ENCODE assay signal across 21 cellular contexts in the genomic region with DNA sequence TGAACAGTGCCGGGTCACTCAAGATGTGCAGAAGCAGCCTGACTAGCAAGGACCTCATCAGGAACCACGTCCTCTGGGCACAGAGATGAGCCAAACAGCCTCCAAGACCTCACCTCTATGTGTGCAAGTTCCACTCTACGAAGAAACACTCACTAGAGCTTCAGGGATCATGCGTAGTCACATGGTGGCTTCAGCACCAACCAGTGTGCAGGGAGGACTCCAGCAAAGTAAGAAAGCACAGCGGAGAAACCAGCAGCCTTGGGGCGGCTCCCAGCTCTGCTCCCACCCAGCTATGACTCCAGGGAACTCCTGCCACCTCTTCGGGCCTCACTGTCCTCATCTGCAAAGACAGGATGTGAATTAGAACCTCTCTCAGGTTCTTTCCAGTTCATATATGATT. TPM values are rescaled to one million over a fixed set of nuclear protein-coding genes. Genes with fewer than 3 reads are reported as not detected.
A peak's percentile ranks its signal among the peaks of the same experiment; 100 is the strongest.
DNase-seq lines count a peak whose midpoint lies in the region; ATAC-seq, FAIRE-seq and TF ChIP-seq lines count a peak whose summit lies in the region.
"Had no signal": no experiment of that assay in that cellular context is flagged by ENCODE, and none has a peak within 500 bp of the region (broad histone marks: within the 10 kb centered on the region; RNA-seq: fewer than 3 reads in every experiment).

No MANE protein-coding gene starts in this region.

- TF ChIP-seq CTCF in Panc1 (IDR thresholded peaks at IDR 0.05) (no peak), H1 (IDR thresholded peaks at IDR 0.05; ENCODE audit: control extremely low read depth in 1 of 3, insufficient read depth in 1 of 3, low read depth in 1 of 3, low read length in 3 of 3) (no peak)

- no peak overlapping the region for H3K14ac ChIP-seq in H1 (ENCODE audit: insufficient read length)

- in situ Hi-C loops in Panc1 (cut with HindIII; ENCODE audit: low pct_unique_long_range_greater_than_20kb, low sequenced_read_pairs): no loop called here

- no peak overlapping the region; the same call in 1 of the 2 replicates for H2BK15ac ChIP-seq in H1 (ENCODE audit: low read length)

- no peak overlapping the region for H3K18ac ChIP-seq in H1 (ENCODE audit: extremely low read depth, low read length)

- no TSS peak for BruUV-seq in Panc1 (replicated peaks; lab: Mats Ljungman, UMichigan)

- 88% methylated on average over 6 of the region's 7 CpGs; no CpG with 5 or more reads in 1 of the 2 experiments for WGBS in H1 (ENCODE audit: extremely low coverage in 1 of 2, insufficient coverage in 1 of 2, insufficient read length in 1 of 2, insufficient replicate concordance in 2 of 2, low coverage in 1 of 2, low lambda C conversion rate in 2 of 2, missing lambda C conversion rate in 1 of 2), 2 experiments
- WGBS in small intestine, 3 donors: 58 to 71% (median 66%) methylated on average over 7 of the region's 7 CpGs

- no peak for TF ChIP-seq EP300 in H1 (IDR thresholded peaks at IDR 0.05; ENCODE audit: borderline replicate concordance in 1 of 2, low read depth in 2 of 2, low read length in 2 of 2)

- H3K4me1 ChIP-seq in BLaER1 treated with 17β-estradiol and CSF1 and Interleukin-3, amounts not matched to agents 10 nM and 100 nM: peaks cover 46 to 70% (median 62%) of the 10 kb centered on the region in 10 experiments
- no peaks in the 10 kb centered on the region for H3K4me1 ChIP-seq in Panc1 (ENCODE audit: control insufficient read depth, insufficient read depth, low read length)
- H3K4me1 ChIP-seq in H1 (replicated peaks in 1 of 4; ENCODE audit: control insufficient read depth in 3 of 4, insufficient read depth in 4 of 4, low read length in 3 of 4): peaks cover 0 to 4% (median 0%) of the 10 kb centered on the region in 4 experiments; a peak in 1 of 7 replicates
- no peaks in the 10 kb centered on the region for H3K4me1 ChIP-seq in small intestine (ENCODE audit: control insufficient read depth in 2 of 2, insufficient read depth in 1 of 2, low read depth in 1 of 2, low read length in 1 of 2)

- peak overlapping the region; percentile 55; the same call in 1 of the 2 replicates for H2BK12ac ChIP-seq in H1 (ENCODE audit: low read depth, low read length)

- H2AFZ ChIP-seq in H1 (ENCODE audit: low read length): no peak overlapping the region
- H2AFZ ChIP-seq: PC-9 had no signal

- H3K79me2 ChIP-seq in H1 (ENCODE audit: control insufficient read depth in 1 of 2, insufficient read depth in 2 of 2, low read length in 2 of 2): no peaks in the 10 kb centered on the region

- H3K4me3 ChIP-seq in BLaER1 treated with 17β-estradiol and CSF1 and Interleukin-3, amounts not matched to agents 10 nM and 100 nM: no peak overlapping the region; a peak in 1 of 20 replicates
- no peak overlapping the region for H3K4me3 ChIP-seq in Panc1 (ENCODE audit: low read depth in 2 of 2, low read length in 2 of 2)
- H3K4me3 ChIP-seq in H1 (ENCODE audit: extremely low read depth in 1 of 4, insufficient read depth in 2 of 4, low read depth in 3 of 4, low read length in 4 of 4): no peak overlapping the region
- H3K4me3 ChIP-seq in small intestine (ENCODE audit: low read depth in 1 of 2, low read length in 2 of 2): no peak overlapping the region
- H3K4me3 ChIP-seq: MG63, PC-9, SK-N-MC had no signal

- no peak overlapping the region for H2BK20ac ChIP-seq in H1 (ENCODE audit: low read length)

- peak overlapping the region in 4 of 11 experiments; percentile 16 to 47 (median 34); a peak in 3 of 22 replicates for H3K9ac ChIP-seq in BLaER1 treated with 17β-estradiol and CSF1 and Interleukin-3, amounts not matched to agents 10 nM and 100 nM
- no peak overlapping the region for H3K9ac ChIP-seq in H1 (replicated peaks in 1 of 4; ENCODE audit: extremely low read depth in 1 of 4, low read depth in 3 of 4, low read length in 3 of 4)

- TF ChIP-seq POLR2A in H1 (IDR thresholded peaks at IDR 0.05; ENCODE audit: control extremely low read depth in 1 of 2, low read depth in 2 of 2, low read length in 2 of 2): no peak

- peak overlapping the region in 5 of 11 experiments; percentile 33 to 71 (median 63); a peak in 7 of 22 replicates for H3K27ac ChIP-seq in BLaER1 treated with 17β-estradiol and CSF1 and Interleukin-3, amounts not matched to agents 10 nM and 100 nM
- H3K27ac ChIP-seq in Panc1 (ENCODE audit: low read length) (no peak overlapping the region), H1 (ENCODE audit: low read depth, low read length) (no peak overlapping the region), small intestine (ENCODE audit: low read depth in 1 of 2, low read length in 1 of 2) (no peak overlapping the region)
- H3K27ac ChIP-seq: PC-9, RWPE1, SK-N-MC had no signal

- DNase-seq in Panc1 (ENCODE audit: low read depth, low spot score): no peak
- no peak for DNase-seq in H1 (ENCODE audit: low read depth in 1 of 2, low spot score in 2 of 2)
- DNase-seq in small intestine: peak; percentile 2
- DNase-seq in epidermal melanocyte (ENCODE audit: insufficient read length, low spot score): no peak
- DNase-seq: CD8-positive, alpha-beta T cell; DND-41; HFFc6; MG63; NCI-H187 treated with DMSO at 0.1 percent for 48 hours; NCI-H226; NCI-H510A treated with DMSO at 0.1 percent for 48 hours; NCI-H748 treated with DMSO at 0.1 percent for 48 hours; PC-9; SHP77 treated with DMSO at 0.1 percent for 48 hours had no signal

- H4K91ac ChIP-seq in H1 (replicated peaks; ENCODE audit: insufficient read length, low read length): no peak overlapping the region

- H3K4ac ChIP-seq in H1 (replicated peaks; ENCODE audit: insufficient read length, low read depth, low read length): no peak overlapping the region

- CTCF ChIA-PET in Panc1 (lab: Charles Lee) (interaction anchor here (0.6 to 0.7 kb wide), 2 partner anchors 19 to 24 kb away, joined by 4 read pairs; no protein-coding TSS in a partner anchor), H1 (lab: Charles Lee; ENCODE audit: partially characterized antibody) (interaction anchor here (0.6 to 43.6 kb wide), 8 partner anchors 4 to 424 kb away, joined by 3 to 759 read pairs (median 14); no protein-coding TSS in a partner anchor)

- H2AK5ac ChIP-seq in H1 (ENCODE audit: low read depth, low read length): no peak overlapping the region

- ATAC-seq in Panc1 (peak; percentile 52), GM19452 (IDR thresholded peaks at IDR 0.05; ENCODE audit: unreplicated experiment) (no peak), GM19023 (IDR thresholded peaks at IDR 0.05; ENCODE audit: unreplicated experiment) (no peak)
- ATAC-seq: CD8-positive, alpha-beta T cell had no signal

- no peak overlapping the region for H4K5ac ChIP-seq in H1 (ENCODE audit: insufficient read length, low read depth, low read length)

- H3K23me2 ChIP-seq in H1 (ENCODE audit: low read depth, low read length): no peaks in the 10 kb centered on the region

- intact Hi-C loops in Panc1 (cut with micrococcal nuclease; ENCODE audit: unreplicated experiment): no loop called here

- no peaks in the 10 kb centered on the region for H3K9me3 ChIP-seq in BLaER1 treated with 17β-estradiol and CSF1 and Interleukin-3, amounts not matched to agents 10 nM and 100 nM (replicated peaks in 1 of 11)
- H3K9me3 ChIP-seq in Panc1 (ENCODE audit: control insufficient read depth, insufficient read depth, low read depth, low read length) (no peaks in the 10 kb centered on the region), H1 (ENCODE audit: insufficient read depth in 2 of 2, low read depth in 1 of 2, low read length in 1 of 2) (no peaks in the 10 kb centered on the region), small intestine (ENCODE audit: control insufficient read depth, low read depth) (no peaks in the 10 kb centered on the region)
- H3K9me3 ChIP-seq: MG63 had no signal

- POLR2A ChIA-PET in Panc1 (lab: Charles Lee) (no interaction called here), H1 (lab: Charles Lee; ENCODE audit: partially characterized antibody) (no interaction called here)

- H4K20me1 ChIP-seq in BLaER1 treated with 17β-estradiol and CSF1 and Interleukin-3, amounts not matched to agents 10 nM and 100 nM: peaks cover 0 to 11% (median 0%) of the 10 kb centered on the region in 11 experiments; a peak in 5 of 22 replicates
- no peaks in the 10 kb centered on the region for H4K20me1 ChIP-seq in H1 (replicated peaks in 1 of 2; ENCODE audit: control insufficient read depth in 1 of 2, insufficient read depth in 2 of 2, low read length in 2 of 2)

- no peaks in the 10 kb centered on the region for H3K36me3 ChIP-seq in BLaER1 treated with 17β-estradiol and CSF1 and Interleukin-3, amounts not matched to agents 10 nM and 100 nM
- H3K36me3 ChIP-seq in Panc1 (ENCODE audit: control insufficient read depth, insufficient read depth, low read length) (no peaks in the 10 kb centered on the region), H1 (ENCODE audit: control insufficient read depth in 2 of 4, insufficient read depth in 4 of 4, low read length in 3 of 4) (no peaks in the 10 kb centered on the region), small intestine (ENCODE audit: control insufficient read depth in 2 of 2, insufficient read depth in 2 of 2, low read length in 2 of 2) (no peaks in the 10 kb centered on the region)
- H3K36me3 ChIP-seq: MG63 had no signal

- H4K8ac ChIP-seq in H1 (ENCODE audit: extremely low read depth, insufficient read depth, low read length): no peak overlapping the region

- H2BK5ac ChIP-seq in H1 (ENCODE audit: low read depth, low read length): no peak overlapping the region

- FAIRE-seq in H1 (lab: Jason Lieb, UNC) (no peak), small intestine (lab: Jason Lieb, UNC) (no peak)
- FAIRE-seq: GM12892, H54 had no signal

- no peak overlapping the region for H2BK120ac ChIP-seq in H1 (replicated peaks; ENCODE audit: low read depth, low read length)

- H3K23ac ChIP-seq in H1 (ENCODE audit: insufficient read length): no peak overlapping the region

- TF ChIP-seq RAD21 in H1 (IDR thresholded peaks at IDR 0.05 in 1 of 2, conservative IDR thresholded peaks at IDR 0.05 in 1 of 2; ENCODE audit: low read depth in 2 of 2, low read length in 2 of 2): no peak

- peaks cover 0 to 10% (median 0%) of the 10 kb centered on the region in 11 experiments; a peak in 2 of 22 replicates for H3K27me3 ChIP-seq in BLaER1 treated with 17β-estradiol and CSF1 and Interleukin-3, amounts not matched to agents 10 nM and 100 nM
- H3K27me3 ChIP-seq in Panc1 (ENCODE audit: control insufficient read depth, insufficient read depth, low read length) (peaks cover 5% of the 10 kb centered on the region), H1 (replicated peaks in 1 of 4; ENCODE audit: control insufficient read depth in 3 of 4, extremely low read depth in 1 of 4, insufficient read depth in 3 of 4, low read length in 3 of 4) (no peaks in the 10 kb centered on the region), small intestine (ENCODE audit: control insufficient read depth in 2 of 2, insufficient read depth in 2 of 2, low read length in 2 of 2) (no peaks in the 10 kb centered on the region)
- H3K27me3 ChIP-seq: MG63 had no signal

- H3K56ac ChIP-seq in H1 (replicated peaks; ENCODE audit: insufficient read length, low read depth, low read length): no peak overlapping the region

- no peaks in the 10 kb centered on the region for H3K79me1 ChIP-seq in H1 (ENCODE audit: low read depth, low read length)

- H3K4me2 ChIP-seq in BLaER1 treated with 17β-estradiol and CSF1 and Interleukin-3, amounts not matched to agents 10 nM and 100 nM: peak overlapping the region in 10 of 11 experiments; percentile 51 to 94 (median 89); a peak in 19 of 22 replicates
- no peak overlapping the region for H3K4me2 ChIP-seq in H1 (ENCODE audit: insufficient read depth in 1 of 2, low read depth in 2 of 2, low read length in 2 of 2)
- H3K4me2 ChIP-seq: PC-9 had no signal

RNA-seq across cellular contexts. Expression of a gene that starts 58.3 kb away (rescaled TPM):
- 2.6 TPM for total RNA-seq in Panc1 (2021; ENCODE audit: unreplicated experiment)
- 4.9 TPM for polyA plus RNA-seq in Panc1 (2012; ENCODE audit: insufficient read length)
- 0.88 and 1.2 TPM in 2 replicates for total RNA-seq in H1 (2021; fragmentation: NEBNext Ultra II Directional; extraction: Animal tissue kit (Norgen Biotek cat#: 25700))
- polyA plus RNA-seq in H1 (2011; rRNA removed) (0.70 and 1.1 TPM in 2 replicates), small intestine (under 1 TPM in 2 of 3 donors, not detected in 1; under 0.01 to 0.40 TPM)
- 0.79 TPM for polyA plus RNA-seq in H1 (2011; cell fraction: cytosol; rRNA removed)
- polyA plus RNA-seq in H1 (2011; cell fraction: nucleus; rRNA removed): 3.4 TPM
- 0.50 to 0.74 TPM (median 0.57 TPM) in 4 replicates for polyA plus RNA-seq in H1 (2012, experiment 1 of 2)
- polyA plus RNA-seq in H1 (2012, experiment 2 of 2): 0.26 TPM
- polyA plus RNA-seq in H1 (2013, experiment 1 of 2): 0.53 TPM
- 0.39 TPM for polyA plus RNA-seq in H1 (2013, experiment 2 of 2)
- polyA minus RNA-seq in H1 (2011; rRNA and poly(A)+ RNA removed): 0.78 and 1.0 TPM in 2 replicates
- 0.44 TPM for polyA minus RNA-seq in H1 (2011; cell fraction: cytosol; rRNA and poly(A)+ RNA removed)
- polyA minus RNA-seq in H1 (2011; cell fraction: nucleus; rRNA and poly(A)+ RNA removed): 2.9 TPM
- total RNA-seq: PC-9 had no signal

Comparison
In these comparisons a context has a peak if more than half of its experiments do, and no peak if none do; other contexts are left out.
1. H3K4me2 ChIP-seq: peak in BLaER1 treated with 17β-estradiol and CSF1 and Interleukin-3, amounts not matched to agents 10 nM and 100 nM (10 of 11); none in H1 (0 of 2).